ENCODE assay signal across 15 cellular contexts in the genomic region with DNA sequence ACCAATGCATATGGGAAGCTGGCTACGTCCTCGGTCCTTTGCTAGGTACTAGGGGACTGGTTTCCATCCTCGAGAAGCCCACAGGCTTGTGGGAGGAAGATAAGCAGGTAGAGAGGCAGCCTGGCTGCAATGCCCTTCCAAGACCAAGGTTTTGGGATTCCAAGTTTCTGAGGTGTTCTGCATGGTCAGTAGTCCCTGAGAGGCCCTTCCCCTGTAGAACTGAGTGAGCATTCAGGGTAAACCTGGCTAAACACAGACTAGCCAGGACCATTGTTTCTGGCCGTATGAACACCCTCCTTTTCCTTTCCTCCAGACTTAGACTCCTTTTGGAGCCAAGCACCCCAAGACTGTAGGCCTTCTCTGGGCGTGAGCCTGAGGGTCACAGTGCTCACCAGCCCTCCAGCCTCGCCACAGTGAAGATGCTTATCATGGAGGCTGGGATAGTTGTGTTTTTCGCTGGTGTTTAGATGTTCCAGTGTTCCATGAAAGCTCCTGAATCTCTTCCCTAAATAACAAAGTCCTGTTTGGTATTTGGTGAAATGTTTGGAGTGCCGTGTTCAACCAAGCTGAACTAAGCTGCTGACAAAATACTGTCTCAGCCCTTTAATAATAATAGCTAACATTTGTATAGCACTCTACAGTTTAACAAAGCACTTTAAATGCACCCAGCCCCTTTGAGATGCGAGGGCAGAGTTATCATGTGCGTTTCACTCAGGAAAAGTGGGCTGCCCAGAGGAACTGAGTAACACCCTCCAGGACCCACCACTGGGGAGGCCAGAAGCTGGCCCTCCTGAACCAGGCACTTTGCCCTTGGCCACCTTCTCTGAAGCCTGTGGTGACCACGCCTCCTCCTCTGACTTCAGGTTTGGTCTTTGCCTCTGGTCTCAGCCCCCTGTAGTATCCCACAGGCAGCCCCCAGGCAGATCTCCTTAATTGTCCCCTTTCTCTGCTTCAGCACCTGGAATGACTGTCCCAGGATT.
DNase-seq lines count a peak whose midpoint lies in the region; FAIRE-seq and TF ChIP-seq lines count a peak whose summit lies in the region.
"Had no signal": no experiment of that assay in that cellular context is flagged by ENCODE, and none has a peak within 500 bp of the region (broad histone marks: within the 10 kb centered on the region; RNA-seq: fewer than 3 reads in every experiment).

No MANE protein-coding gene starts in this region.

- H3K27me3 ChIP-seq in fibroblast of lung (ENCODE audit: control insufficient read depth, insufficient read depth, low read length) (no peaks in the 10 kb centered on the region), sigmoid colon (no peaks in the 10 kb centered on the region)

- no peak for TF ChIP-seq POLR2A in sigmoid colon (IDR thresholded peaks at IDR 0.05)

- peaks cover 0 to 4% (median 0%) of the 10 kb centered on the region in 7 donors for H3K9me3 Mint-ChIP-seq in CD14-positive monocyte
- H3K9me3 Mint-ChIP-seq: activated CD8-positive, alpha-beta T cell treated with anti-CD3 and anti-CD28 coated beads for 36 hours; activated naive CD4-positive, alpha-beta T cell treated with anti-CD3 and anti-CD28 coated beads, Interleukin-2, amount 50 U/mL, for 72 hours; CD4-positive, CD25-positive, alpha-beta regulatory T cell had no signal

- no peak overlapping the region for H2AFZ ChIP-seq in fibroblast of lung (ENCODE audit: low read length)

- peaks cover 0 to 2% (median 0%) of the 10 kb centered on the region in 3 donors for H3K27me3 Mint-ChIP-seq in CD14-positive monocyte (ENCODE audit: low read depth in 3 of 3)
- H3K27me3 Mint-ChIP-seq: activated CD8-positive, alpha-beta T cell treated with anti-CD3 and anti-CD28 coated beads for 36 hours had no signal

- H3K4me1 ChIP-seq in fibroblast of lung (ENCODE audit: control insufficient read depth, extremely low read depth, insufficient read depth, low read length) (peaks cover 47% of the 10 kb centered on the region), sigmoid colon (peaks cover 0 to 87% (median 72%) of the 10 kb centered on the region in 4 donors)

- no peak overlapping the region for H3K4me3 ChIP-seq in fibroblast of lung (replicated peaks in 1 of 4; ENCODE audit: control extremely low read depth in 1 of 4, insufficient read depth in 1 of 4, low read depth in 3 of 4, low read length in 4 of 4)
- H3K4me3 ChIP-seq in sigmoid colon: no peak overlapping the region

- H3K4me3 Mint-ChIP-seq in CD14-positive monocyte: no peak overlapping the region
- H3K4me3 Mint-ChIP-seq: activated CD8-positive, alpha-beta T cell treated with anti-CD3 and anti-CD28 coated beads for 36 hours; CD4-positive, CD25-positive, alpha-beta regulatory T cell had no signal

- peak; percentile 81 for FAIRE-seq in RCC 7860 (lab: Jason Lieb, UNC)

- H3K27ac ChIP-seq in fibroblast of lung (ENCODE audit: insufficient read depth, low read length) (peak overlapping the region; percentile 92), sigmoid colon (peak overlapping the region; percentile 82 to 94 (median 90))

- WGBS in sigmoid colon, 2 donors: 91 to 95% methylated on average over 11 of the region's 11 CpGs

- no peaks in the 10 kb centered on the region for H4K20me1 ChIP-seq in fibroblast of lung (ENCODE audit: control insufficient read depth, extremely low read depth, insufficient read depth, low read length)

- H3K4me2 ChIP-seq in fibroblast of lung (ENCODE audit: extremely low read depth, insufficient read depth, low read length): no peak overlapping the region

- H3K9me3 ChIP-seq in fibroblast of lung (ENCODE audit: control insufficient read depth, insufficient read depth, low read depth, low read length) (no peaks in the 10 kb centered on the region), sigmoid colon (no peaks in the 10 kb centered on the region)

- H3K4me1 Mint-ChIP-seq in CD14-positive monocyte: peaks cover 83% of the 10 kb centered on the region
- H3K4me1 Mint-ChIP-seq: CD4-positive, CD25-positive, alpha-beta regulatory T cell had no signal

- H3K36me3 ChIP-seq in fibroblast of lung (ENCODE audit: control insufficient read depth, insufficient read depth, low read length) (no peaks in the 10 kb centered on the region), sigmoid colon (no peaks in the 10 kb centered on the region)

- DNase-seq in CD14-positive monocyte (ENCODE audit: low spot score) (no peak), RCC 7860 (ENCODE audit: low spot score) (peak; percentile 67), fibroblast of lung (ENCODE audit: low read depth in 2 of 2) (peak in 1 of 2 donors; percentile 39), sigmoid colon (no peak), SHP77 (lab: John Stamatoyannopoulos, UW) (no peak), GM10266 (ENCODE audit: extremely low spot score) (no peak), amygdala (lab: John Stamatoyannopoulos, UW) (no peak), NCI-H187 treated with DMSO at 0.1 percent for 48 hours (lab: John Stamatoyannopoulos, UW) (no peak)
- DNase-seq: CD4-positive, CD25-positive, alpha-beta regulatory T cell; effector CD8-positive, alpha-beta T cell; hippocampal formation; NCI-H1105; NCI-H774 had no signal

- no peak for TF ChIP-seq EP300 in sigmoid colon (IDR thresholded peaks at IDR 0.05)

- TF ChIP-seq CTCF in CD14-positive monocyte (IDR thresholded peaks at IDR 0.05) (no peak), fibroblast of lung (conservative IDR thresholded peaks at IDR 0.05 in 1 of 2, IDR thresholded peaks at IDR 0.05 in 1 of 2; ENCODE audit: low read depth in 1 of 2, low read length in 2 of 2) (no peak), sigmoid colon (IDR thresholded peaks at IDR 0.05) (no peak), GM10266 (IDR thresholded peaks at IDR 0.05; ENCODE audit: control insufficient read depth, insufficient read depth, low read depth, missing control alignments) (no peak)

- H3K27ac Mint-ChIP-seq in CD14-positive monocyte: peak overlapping the region; percentile 91 to 98 (median 97)
- H3K27ac Mint-ChIP-seq: activated CD8-positive, alpha-beta T cell treated with anti-CD3 and anti-CD28 coated beads for 36 hours; CD4-positive, CD25-positive, alpha-beta regulatory T cell had no signal

- intact Hi-C loops in CD14-positive monocyte (cut with micrococcal nuclease) (no loop called here), sigmoid colon (cut with DNase I) (no loop called here)

- peak overlapping the region; percentile 43 for H3K9ac ChIP-seq in fibroblast of lung (ENCODE audit: insufficient read depth, low read length)

- H3K36me3 Mint-ChIP-seq in CD14-positive monocyte: peaks cover 0 to 5% of the 10 kb centered on the region in 2 donors
- H3K36me3 Mint-ChIP-seq: activated naive CD4-positive, alpha-beta T cell treated with anti-CD3 and anti-CD28 coated beads, Interleukin-2, amount 50 U/mL, for 72 hours; CD4-positive, CD25-positive, alpha-beta regulatory T cell had no signal

- H3K79me2 ChIP-seq in fibroblast of lung (ENCODE audit: control insufficient read depth, insufficient read depth, low read length): no peaks in the 10 kb centered on the region
